Comparison of ENCODE assay signal across 10 cellular contexts in the genomic region with DNA sequence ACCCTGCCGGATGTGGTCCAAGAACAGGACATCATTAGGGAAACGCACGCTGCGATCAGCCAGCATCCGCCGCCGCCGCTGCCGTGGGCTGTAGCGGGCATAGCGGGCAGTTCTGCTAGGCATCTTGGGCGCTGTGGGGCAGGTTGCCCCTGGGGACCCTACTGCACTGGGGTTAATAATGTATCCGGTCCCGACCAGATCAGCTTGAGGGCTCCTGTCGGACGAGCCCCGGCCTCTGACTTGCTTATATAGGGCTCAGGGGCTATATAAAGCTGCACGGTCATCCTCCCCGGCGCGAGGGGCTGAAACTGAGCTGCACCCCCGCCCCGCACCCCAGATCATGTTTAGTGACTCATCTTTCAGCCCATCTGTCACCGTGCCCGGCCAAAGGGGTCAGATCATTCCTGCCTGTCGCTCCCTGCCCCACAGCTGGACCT. TPM values are rescaled to one million over a fixed set of nuclear protein-coding genes. Genes with fewer than 3 reads are reported as not detected.
DNase-seq lines count a peak whose midpoint lies in the region; ATAC-seq, FAIRE-seq and TF ChIP-seq lines count a peak whose summit lies in the region.
"Had no signal": no experiment of that assay in that cellular context is flagged by ENCODE, and none has a peak within 500 bp of the region (broad histone marks: within the 10 kb centered on the region; RNA-seq: fewer than 3 reads in every experiment).

Gene PPP1R27, minus strand, starts transcription at position 220 of the 437 bp plus-strand sequence. Its CDS starts 97 bp downstream, at position 123.

- FAIRE-seq in GM12878 (lab: Jason Lieb, UNC), result no peak
- FAIRE-seq: HTR-8/SVneo had no signal

- no peaks in the 10 kb centered on the region for H4K20me1 ChIP-seq in GM12878 (ENCODE audit: control insufficient read depth, insufficient read depth)

- SMC1A ChIA-PET in GM12878 (lab: Charles Lee; ENCODE audit: uncharacterized antibody, unreplicated experiment), result no interaction called here

- POLR2A ChIA-PET in GM12878 (lab: Charles Lee), result interaction anchor here (1.8 kb wide), 1 partner anchor 36 kb away, joined by 6 read pairs; no protein-coding TSS in a partner anchor

- CTCF ChIA-PET in GM12878 (lab: Yijun Ruan, JAX), result interaction anchor here (0.6 kb wide), 1 partner anchor 10 kb away, joined by 3 read pairs; no protein-coding TSS in a partner anchor

- H3K4me1 Mint-ChIP-seq in memory B cell, result peaks cover 14% of the 10 kb centered on the region

- no peak; the same call in 1 of the 2 replicates for TF ChIP-seq POLR2A in GM12878 (IDR thresholded peaks at IDR 0.05; ENCODE audit: low read depth, low read length)

- BruUV-seq in GM12878 (replicated peaks; lab: Mats Ljungman, UMichigan), result no TSS peak

- H3K27me3 Mint-ChIP-seq in memory B cell, result no peaks in the 10 kb centered on the region

- 90 to 93% methylated on average over 26 of the region's 26 CpGs for WGBS in heart right ventricle, 2 donors
- 94% methylated on average over 26 of the region's 26 CpGs for WGBS in GM12878 (ENCODE audit: insufficient coverage, insufficient replicate concordance, low lambda C conversion rate, missing lambda C conversion rate)

- DNase-seq in heart right ventricle (peak in 1 of 2 donors; percentile 10), left cardiac atrium (no peak), GM12878 (ENCODE audit: low read depth, low spot score) (no peak), memory B cell (ENCODE audit: low spot score in 2 of 2) (no peak), upper lobe of right lung (no peak), NOMO-1 treated with DMSO at 0.1 percent for 48 hours (lab: John Stamatoyannopoulos, UW; ENCODE audit: unreplicated experiment) (no peak), NCI-H345 treated with DMSO at 0.1 percent for 48 hours (lab: John Stamatoyannopoulos, UW; ENCODE audit: unreplicated experiment) (no peak)
- DNase-seq: stimulated activated CD8-positive, alpha-beta memory T cell treated with anti-CD3 and anti-CD28 coated beads, Interleukin-4, amount 100 ng/mL, for 48 hours had no signal

- no peaks in the 10 kb centered on the region for H3K9me3 ChIP-seq in heart right ventricle
- H3K9me3 ChIP-seq in GM12878 (replicated peaks; ENCODE audit: control insufficient read depth, insufficient read depth, low read length), result no peaks in the 10 kb centered on the region
- no peaks in the 10 kb centered on the region for H3K9me3 ChIP-seq in upper lobe of right lung

- H3K4me3 Mint-ChIP-seq in memory B cell, result peak within 1 kb of the TSS; percentile 75

- H3K9me3 Mint-ChIP-seq in memory B cell, result no peaks in the 10 kb centered on the region

- RAD21 ChIA-PET in GM12878 (lab: Charles Lee; ENCODE audit: unreplicated experiment), result no interaction called here

- H3K4me2 ChIP-seq in GM12878 (ENCODE audit: control insufficient read depth, insufficient read depth), result peak within 1 kb of the TSS; percentile 78

- intact Hi-C loops in heart right ventricle (cut with DNase I), result loop anchor here in 1 of 10 donors (5.0 kb wide), 1 partner anchor 37 kb away; the partner anchor contains the start of gene ARHGDIA
- intact Hi-C loops in left cardiac atrium (cut with DNase I), result no loop called here
- intact Hi-C loops in GM12878 (cut with micrococcal nuclease; ENCODE audit: unreplicated experiment), result no loop called here
- intact Hi-C loops in upper lobe of right lung (cut with DNase I), result no loop called here

- ATAC-seq in heart right ventricle (no peak), left cardiac atrium (no peak), GM12878 (no peak), memory B cell (ENCODE audit: low read depth) (no peak), upper lobe of right lung (no peak), GM21381 (IDR thresholded peaks at IDR 0.05; ENCODE audit: unreplicated experiment) (no peak)

- H3K27ac ChIP-seq in heart right ventricle (peak within 1 kb of the TSS in 9 of 10 donors; percentile 89 to 99 (median 94)), GM12878 (ENCODE audit: control insufficient read depth, insufficient read depth) (peak within 1 kb of the TSS; percentile 85), upper lobe of right lung (peak within 1 kb of the TSS; percentile 92)

- H3K36me3 ChIP-seq in heart right ventricle (peaks cover 0 to 5% (median 0%) of the 10 kb centered on the region in 9 donors), GM12878 (ENCODE audit: control insufficient read depth in 2 of 2, insufficient read depth in 2 of 2, low read length in 1 of 2) (no peaks in the 10 kb centered on the region), upper lobe of right lung (no peaks in the 10 kb centered on the region)

- peak within 1 kb of the TSS; percentile 92 for H3K27ac Mint-ChIP-seq in memory B cell

- in situ Hi-C loops in GM12878 (cut with MboI), result no loop called here

- H3K4me1 ChIP-seq in heart right ventricle (peaks cover 12 to 37% (median 26%) of the 10 kb centered on the region in 9 donors), GM12878 (ENCODE audit: control insufficient read depth, insufficient read depth, low read length) (peaks cover 16% of the 10 kb centered on the region), upper lobe of right lung (peaks cover 22% of the 10 kb centered on the region)

- peak within 1 kb of the TSS in 9 of 10 donors; percentile 60 to 94 (median 88) for H3K4me3 ChIP-seq in heart right ventricle
- peak within 1 kb of the TSS; percentile 92 for H3K4me3 ChIP-seq in GM12878
- H3K4me3 ChIP-seq in upper lobe of right lung, result peak within 1 kb of the TSS; percentile 78

- peaks cover 13% of the 10 kb centered on the region for H3K79me2 ChIP-seq in GM12878 (ENCODE audit: control insufficient read depth, insufficient read depth, low read length)

- no peak for TF ChIP-seq EP300 in GM12878 (IDR thresholded peaks at IDR 0.05; ENCODE audit: borderline replicate concordance in 1 of 2, control insufficient read depth in 1 of 2, low read depth in 2 of 2, low read length in 2 of 2)

- no peak for TF ChIP-seq RAD21 in GM12878 (IDR thresholded peaks at IDR 0.05; ENCODE audit: insufficient read depth, low read depth, low read length)

- H2AFZ ChIP-seq in GM12878 (ENCODE audit: control insufficient read depth, low read depth, low read length), result no peak within 1 kb of the TSS; the same call in none of the 2 replicates

- TF ChIP-seq CTCF in heart right ventricle (IDR thresholded peaks at IDR 0.05) (no peak), GM12878 (IDR thresholded peaks at IDR 0.05 in 2 of 3, conservative IDR thresholded peaks at IDR 0.05 in 1 of 3; ENCODE audit: control insufficient read depth in 2 of 3, extremely low read depth in 1 of 3, insufficient read depth in 1 of 3, low read depth in 3 of 3, low read length in 3 of 3) (no peak), upper lobe of right lung (IDR thresholded peaks at IDR 0.05) (no peak)

- no peaks in the 10 kb centered on the region for H3K36me3 Mint-ChIP-seq in memory B cell

- H3K27me3 ChIP-seq in heart right ventricle (no peaks in the 10 kb centered on the region), GM12878 (replicated peaks in 1 of 2; ENCODE audit: control insufficient read depth in 2 of 2, insufficient read depth in 2 of 2, low read length in 1 of 2) (no peaks in the 10 kb centered on the region), upper lobe of right lung (no peaks in the 10 kb centered on the region)

- H3K9ac ChIP-seq in GM12878 (ENCODE audit: control insufficient read depth, insufficient read depth, low read length), result peak within 1 kb of the TSS; percentile 84

TF ChIP-seq in GM12878, 131 proteins besides CTCF, POLR2A, EP300 and RAD21:
- no peak for TF ChIP-seq NBN (IDR thresholded peaks at IDR 0.05)
- no peak for TF ChIP-seq TCF12 (IDR thresholded peaks at IDR 0.05; ENCODE audit: low read depth, low read length)

RNA-seq across cellular contexts. Expression of gene PPP1R27, which starts in this region (rescaled TPM):
- total RNA-seq in heart right ventricle (under 1 TPM in 1 of 10 donors, not detected in 9; 0.31 TPM), left cardiac atrium (not detected), GM12878 (2014; rRNA removed) (0.17 and 2.0 TPM in 2 replicates), GM12878 (2014; rRNA removed; fragmentation: Illumina TruSeq; extraction: Trizol) (0.14 and 0.31 TPM in 2 replicates), GM12878 (2021) (0.49 and 0.53 TPM in 2 replicates), upper lobe of right lung (not detected)
- polyA plus RNA-seq in heart right ventricle (under 1 TPM in 1 of 2 donors, not detected in 1; 0.14 TPM), GM12878 (2011; rRNA removed) (not detected in 2 replicates), GM12878 (2014; fragmentation: Illumina TruSeq; extraction: Trizol) (0.28 TPM in 1 of 2 replicates, not detected in the other), GM12878 (2014; fragmentation: Nextera tagmentation; extraction: Ambion mirVana) (not detected), GM12878 (2014; rRNA removed) (0.59 and 0.61 TPM in 2 replicates), GM12878 (2016; fragmentation: Nextera tagmentation; extraction: Ambion mirVana) (1 to 10 TPM in 1 of 2 experiments, under 1 TPM in 1; 0.70 to 1.6 TPM)
- total RNA-seq in GM12878 (2013; cell fraction: nucleolus; rRNA removed), result not detected in 2 replicates
- not detected for polyA plus RNA-seq in GM12878 (2011; ENCODE audit: low read depth)
- polyA plus RNA-seq in GM12878 (2011; cell fraction: cytosol; rRNA removed), result 0.12 TPM in 1 of 2 replicates, not detected in the other
- not detected in 2 replicates for polyA plus RNA-seq in GM12878 (2011; cell fraction: nucleus; rRNA removed)
- polyA plus RNA-seq in GM12878 (2012), result 1.2 and 1.7 TPM in 2 replicates
- polyA minus RNA-seq in GM12878 (2011; rRNA and poly(A)+ RNA removed), result not detected in 2 replicates
- polyA minus RNA-seq in GM12878 (2011; cell fraction: cytosol; rRNA and poly(A)+ RNA removed), result not detected in 2 replicates
- not detected in 2 replicates for polyA minus RNA-seq in GM12878 (2011; cell fraction: nucleus; rRNA and poly(A)+ RNA removed)
